9 cellular contexts compared by ENCODE assay signal in the genomic region with DNA sequence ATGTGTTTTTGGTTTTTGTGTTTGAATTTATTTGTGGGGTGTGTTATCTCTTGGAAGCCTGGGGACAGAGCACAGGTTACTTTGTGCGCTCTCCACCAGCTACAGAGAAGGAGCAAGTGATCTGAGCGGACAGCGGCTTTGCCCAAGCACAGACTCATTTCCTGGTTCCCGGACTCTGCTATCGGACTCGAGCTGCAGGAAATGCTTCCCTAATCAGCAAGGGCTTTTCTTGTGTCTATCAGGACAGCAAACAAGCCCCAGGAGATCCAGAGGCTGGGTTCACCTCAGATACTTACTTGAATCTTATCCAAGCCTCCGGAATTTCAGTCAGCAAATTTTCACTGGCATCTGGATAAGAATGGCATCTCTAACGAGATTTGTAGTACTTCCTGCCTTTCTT. TPM values are rescaled to one million over a fixed set of nuclear protein-coding genes. Genes with fewer than 3 reads are reported as not detected.
A peak's percentile ranks its signal among the peaks of the same experiment; 100 is the strongest.
DNase-seq lines count a peak whose midpoint lies in the region; ATAC-seq and TF ChIP-seq lines count a peak whose summit lies in the region.
"Had no signal": no experiment of that assay in that cellular context is flagged by ENCODE, and none has a peak within 500 bp of the region (broad histone marks: within the 10 kb centered on the region; RNA-seq: fewer than 3 reads in every experiment).

No MANE protein-coding gene starts in this region.

- DNase-seq in NCI-H748 (lab: John Stamatoyannopoulos, UW; ENCODE audit: unreplicated experiment) = peak; percentile 26
- DNase-seq in NCI-H748 treated with DMSO at 0.1 percent for 48 hours (lab: John Stamatoyannopoulos, UW) = no peak
- DNase-seq in chondrocyte (ENCODE audit: low spot score) = no peak
- peak; percentile 52 to 58 for DNase-seq in left colon
- no peak for DNase-seq in aorta
- DNase-seq in psoas muscle = no peak
- no peak for DNase-seq in NCI-H1436 treated with DMSO at 0.1 percent for 48 hours (lab: John Stamatoyannopoulos, UW)

- peak overlapping the region; percentile 64 for H3K4me3 Mint-ChIP-seq in chondrocyte (ENCODE audit: unreplicated experiment)
- no peak overlapping the region for H3K4me3 Mint-ChIP-seq in stimulated activated memory B cell treated with anti-CD40 and anti-IgM and Interleukin-4, amounts not matched to agents 10 μg/mL and 1 μg/mL and 100 μg/mL, for 72 hours

- H3K27me3 Mint-ChIP-seq in chondrocyte (ENCODE audit: low read depth) = no peaks in the 10 kb centered on the region
- peaks cover 25% of the 10 kb centered on the region for H3K27me3 Mint-ChIP-seq in stimulated activated memory B cell treated with anti-CD40 and anti-IgM and Interleukin-4, amounts not matched to agents 10 μg/mL and 1 μg/mL and 100 μg/mL, for 72 hours

- H3K27ac ChIP-seq in aorta (ENCODE audit: low read depth in 1 of 2, low read length in 2 of 2) = no peak overlapping the region
- H3K27ac ChIP-seq in psoas muscle = no peak overlapping the region

- no peaks in the 10 kb centered on the region for H3K36me3 ChIP-seq in aorta (ENCODE audit: control insufficient read depth in 1 of 2, insufficient read depth in 2 of 2, low read length in 1 of 2)
- H3K36me3 ChIP-seq in psoas muscle (ENCODE audit: insufficient read depth in 1 of 2, low read depth in 1 of 2) = no peaks in the 10 kb centered on the region
- H3K36me3 ChIP-seq: BLaER1 had no signal

- H3K9me3 Mint-ChIP-seq in chondrocyte (ENCODE audit: low read depth) = no peaks in the 10 kb centered on the region
- no peaks in the 10 kb centered on the region for H3K9me3 Mint-ChIP-seq in stimulated activated memory B cell treated with anti-CD40 and anti-IgM and Interleukin-4, amounts not matched to agents 10 μg/mL and 1 μg/mL and 100 μg/mL, for 72 hours

- H3K4me1 Mint-ChIP-seq in chondrocyte (ENCODE audit: low read depth) = peaks cover 14% of the 10 kb centered on the region
- peaks cover 8% of the 10 kb centered on the region for H3K4me1 Mint-ChIP-seq in stimulated activated memory B cell treated with anti-CD40 and anti-IgM and Interleukin-4, amounts not matched to agents 10 μg/mL and 1 μg/mL and 100 μg/mL, for 72 hours

- H3K27ac Mint-ChIP-seq in chondrocyte (ENCODE audit: unreplicated experiment) = no peak overlapping the region
- no peak overlapping the region for H3K27ac Mint-ChIP-seq in stimulated activated memory B cell treated with anti-CD40 and anti-IgM and Interleukin-4, amounts not matched to agents 10 μg/mL and 1 μg/mL and 100 μg/mL, for 72 hours

- no peaks in the 10 kb centered on the region for H3K9me3 ChIP-seq in aorta (ENCODE audit: control insufficient read depth, low read length)
- H3K9me3 ChIP-seq in psoas muscle = no peaks in the 10 kb centered on the region
- H3K9me3 ChIP-seq: BLaER1 had no signal

- ATAC-seq in left colon (peak; percentile 99), aorta (ENCODE audit: low FRiP score) (peak; percentile 56), psoas muscle (no peak)
- no peak for ATAC-seq in stimulated activated memory B cell treated with anti-CD40 and anti-IgM and Interleukin-4, amounts not matched to agents 10 μg/mL and 1 μg/mL and 100 μg/mL, for 72 hours

- H3K4me3 ChIP-seq in aorta (ENCODE audit: low read length in 2 of 2) = peak overlapping the region; percentile 25 to 26
- no peak overlapping the region for H3K4me3 ChIP-seq in psoas muscle
- H3K4me3 ChIP-seq: BLaER1 had no signal

- H3K4me1 ChIP-seq in aorta (ENCODE audit: control insufficient read depth in 1 of 2, insufficient read depth in 2 of 2, low read length in 2 of 2) (no peaks in the 10 kb centered on the region), psoas muscle (no peaks in the 10 kb centered on the region)

- 4 to 5% methylated on average over 8 of the region's 8 CpGs for WGBS in aorta, 2 donors
- WGBS in psoas muscle, 3 donors = 15 to 25% (median 18%) methylated on average over 8 of the region's 8 CpGs

- TF ChIP-seq CTCF in chondrocyte (IDR thresholded peaks at IDR 0.05) (no peak), psoas muscle (IDR thresholded peaks at IDR 0.05) (no peak)

- intact Hi-C loops in left colon (cut with DNase I, micrococcal nuclease) (no loop called here), aorta (cut with DNase I) (no loop called here), psoas muscle (cut with DNase I) (no loop called here)

- no peaks in the 10 kb centered on the region for H3K36me3 Mint-ChIP-seq in chondrocyte (ENCODE audit: low read depth)
- H3K36me3 Mint-ChIP-seq in stimulated activated memory B cell treated with anti-CD40 and anti-IgM and Interleukin-4, amounts not matched to agents 10 μg/mL and 1 μg/mL and 100 μg/mL, for 72 hours = no peaks in the 10 kb centered on the region

- H3K27me3 ChIP-seq in aorta (ENCODE audit: control insufficient read depth in 1 of 2, insufficient read depth in 2 of 2, low read length in 1 of 2) = no peaks in the 10 kb centered on the region
- H3K27me3 ChIP-seq in psoas muscle (ENCODE audit: insufficient read depth in 3 of 3, low read length in 2 of 3) = peaks cover 0 to 5% (median 4%) of the 10 kb centered on the region in 3 donors
- H3K27me3 ChIP-seq: BLaER1 had no signal

RNA-seq across cellular contexts. Expression of gene MRC1, which starts 27.8 kb away (rescaled TPM):
- total RNA-seq in chondrocyte (0.07 TPM in 1 of 3 replicates, not detected in the others), left colon (10 to 100 TPM; 11.0 to 25.2 TPM), aorta (10 to 100 TPM; 58.3 to 73.9 TPM), psoas muscle (10 to 100 TPM in 3 of 4 donors, 1 to 10 TPM in 1; 9.3 to 16.4 (median 13.3) TPM)
- polyA plus RNA-seq in aorta (10 to 100 TPM in 1 of 2 donors, 1 to 10 TPM in 1; 4.0 to 29.3 TPM), psoas muscle (1 to 10 TPM; 1.6 to 3.1 (median 2.0) TPM)

Comparison
In these comparisons a context has a peak if more than half of its experiments do, and no peak if none do; other contexts are left out.
1. DNase-seq: peak in NCI-H748 (single experiment) and left colon (2 of 2); none in NCI-H748 treated with DMSO at 0.1 percent for 48 hours (single experiment), chondrocyte (single experiment), aorta (0 of 2), psoas muscle (0 of 2) and NCI-H1436 treated with DMSO at 0.1 percent for 48 hours (single experiment).
2. ATAC-seq: peak in left colon (single experiment) and aorta (single experiment); none in psoas muscle (0 of 4) and stimulated activated memory B cell treated with anti-CD40 and anti-IgM and Interleukin-4, amounts not matched to agents 10 μg/mL and 1 μg/mL and 100 μg/mL, for 72 hours (single experiment).